In genomic region chr7:102170417-102170970, GRCh38 we compare ENCODE assay signal across 18 cellular contexts.
DNase-seq lines count a peak whose midpoint lies in the region; ATAC-seq, FAIRE-seq and TF ChIP-seq lines count a peak whose summit lies in the region.
"Had no signal": no experiment of that assay in that cellular context is flagged by ENCODE, and none has a peak within 500 bp of the region (broad histone marks: within the 10 kb centered on the region; RNA-seq: fewer than 3 reads in every experiment).

No MANE protein-coding gene starts in this region.

- H3K4me1 ChIP-seq in HEK293 (ENCODE audit: control insufficient read depth, insufficient read depth, low read length) (no peaks in the 10 kb centered on the region), stomach (peaks cover 0 to 22% (median 11%) of the 10 kb centered on the region in 4 donors)
- H3K4me1 ChIP-seq: prostate gland had no signal

- no peak for FAIRE-seq in GM19239 (lab: Jason Lieb, UNC)

- BruUV-seq in MCF 10A (replicated peaks; lab: Mats Ljungman, UMichigan), result no TSS peak

- H3K9me3 Mint-ChIP-seq in MCF 10A (ENCODE audit: unreplicated experiment), result no peaks in the 10 kb centered on the region

- POLR2A ChIA-PET in HEK293 (lab: Yijun Ruan, JAX) (no interaction called here), MCF 10A (lab: Yijun Ruan, JAX) (interaction anchor here (0.6 to 0.8 kb wide), 2 partner anchors 7 to 29 kb away, joined by 3 to 4 read pairs; no protein-coding TSS in a partner anchor)

- peaks cover 0 to 3% of the 10 kb centered on the region in 2 experiments; a peak in 2 of 3 replicates for H3K36me3 ChIP-seq in HEK293 (ENCODE audit: control insufficient read depth in 2 of 2, insufficient read depth in 1 of 2, low read length in 2 of 2)
- peaks cover 8 to 74% (median 73%) of the 10 kb centered on the region in 4 donors for H3K36me3 ChIP-seq in stomach
- H3K36me3 ChIP-seq: prostate gland had no signal

- no peak for TF ChIP-seq EP300 in stomach (IDR thresholded peaks at IDR 0.05)

- TF ChIP-seq CTCF in HEK293 (tag by site-specific recombination; IDR thresholded peaks at IDR 0.05), result no peak
- no peak for TF ChIP-seq CTCF in cardiac fibroblast (IDR thresholded peaks at IDR 0.05; ENCODE audit: low read depth, low read length)
- TF ChIP-seq CTCF in stomach (IDR thresholded peaks at IDR 0.05), result no peak
- TF ChIP-seq CTCF in MCF 10A (IDR thresholded peaks at IDR 0.05; ENCODE audit: unreplicated experiment), result no peak

- TF ChIP-seq POLR2A in stomach (IDR thresholded peaks at IDR 0.05), result no peak

- H3K27me3 Mint-ChIP-seq in MCF 10A (ENCODE audit: insufficient read depth, unreplicated experiment), result no peaks in the 10 kb centered on the region

- CTCF ChIA-PET in HEK293 (lab: Yijun Ruan, JAX) (no interaction called here), MCF 10A (lab: Yijun Ruan, JAX) (no interaction called here)

- H3K4me3 ChIP-seq in HEK293 (ENCODE audit: low read depth, low read length) (no peak overlapping the region), cardiac fibroblast (replicated peaks in 1 of 2; ENCODE audit: low read depth in 2 of 2, low read length in 2 of 2) (peak overlapping the region in 1 of 2 donors; percentile 11), stomach (no peak overlapping the region)
- H3K4me3 ChIP-seq: BLaER1, prostate gland had no signal

- ATAC-seq in sciatic nerve, result peak; percentile 72
- ATAC-seq: Panc1 had no signal

- H3K9me3 ChIP-seq in HEK293 (ENCODE audit: control insufficient read depth, insufficient read depth, low read depth, low read length), result no peaks in the 10 kb centered on the region
- no peaks in the 10 kb centered on the region for H3K9me3 ChIP-seq in stomach
- H3K9me3 ChIP-seq: BLaER1, prostate gland had no signal

- H3K36me3 Mint-ChIP-seq in MCF 10A (ENCODE audit: insufficient read depth, unreplicated experiment), result peaks cover 36% of the 10 kb centered on the region

- no peak overlapping the region for H3K27ac Mint-ChIP-seq in MCF 10A (ENCODE audit: low read depth, unreplicated experiment)

- intact Hi-C loops in sciatic nerve (cut with DNase I) (no loop called here), stomach (cut with DNase I; ENCODE audit: low total_unique reads) (no loop called here), MCF 10A (cut with micrococcal nuclease) (no loop called here)

- H3K27ac ChIP-seq in HEK293 (ENCODE audit: extremely low read depth, low read depth, low read length) (no peak overlapping the region), stomach (peak overlapping the region in 2 of 5 donors; percentile 25 to 34)
- H3K27ac ChIP-seq: BLaER1 had no signal

- no peaks in the 10 kb centered on the region for H3K27me3 ChIP-seq in stomach
- H3K27me3 ChIP-seq: BLaER1 had no signal

- WGBS in stomach, 5 donors, result 83 to 87% (median 84%) methylated on average over 22 of the region's 22 CpGs

- no peak overlapping the region for H3K4me3 Mint-ChIP-seq in MCF 10A (ENCODE audit: unreplicated experiment)

- DNase-seq in cardiac fibroblast (ENCODE audit: low read depth in 2 of 2) (peak; percentile 41 to 58), hepatic stellate cell (ENCODE audit: low spot score) (peak; percentile 70), sciatic nerve (ENCODE audit: low spot score) (no peak), OCI-M1 (lab: John Stamatoyannopoulos, UW) (no peak), stomach (no peak), GM19239 (ENCODE audit: insufficient read length, low spot score) (no peak), MCF 10A (ENCODE audit: unreplicated experiment) (no peak)
- DNase-seq: activated CD4-positive, alpha-beta T cell treated with anti-CD3 and anti-CD28 coated beads, Interleukin-2, amount 50 U/mL, for 1 hour; activated T-cell treated with anti-CD3 and anti-CD28 coated beads, Interleukin-2, amount 50 U/mL, for 48 hours; amniotic stem cell; effector memory CD4-positive, alpha-beta T cell; mammary epithelial cell; NCI-H2107; stimulated activated naive CD4-positive, alpha-beta T cell had no signal

- H3K4me1 Mint-ChIP-seq in MCF 10A (ENCODE audit: insufficient read depth, unreplicated experiment), result no peaks in the 10 kb centered on the region

TF ChIP-seq in HEK293, 187 proteins besides CTCF, POLR2A, EP300 and RAD21:
- TF ChIP-seq TCF7L2 (IDR thresholded peaks at IDR 0.05; ENCODE audit: borderline replicate concordance, low read depth, low read length) (no peak), ZNF16 (tag by site-specific recombination; IDR thresholded peaks at IDR 0.05; ENCODE audit: low read depth) (no peak), ZFHX2 (tag by site-specific recombination; conservative IDR thresholded peaks at IDR 0.05) (peak; percentile 63), EGR2 (tag by site-specific recombination; IDR thresholded peaks at IDR 0.05; ENCODE audit: low read depth) (peak; percentile 54), ZNF341 (tag by site-specific recombination; IDR thresholded peaks at IDR 0.05; ENCODE audit: low read depth) (peak; percentile 55), ZNF521 (tag by site-specific recombination; IDR thresholded peaks at IDR 0.05) (no peak), ZBTB6 (tag by site-specific recombination; IDR thresholded peaks at IDR 0.05) (peak; percentile 30; the same call in 1 of the 2 replicates), SP3 (tag by site-specific recombination; IDR thresholded peaks at IDR 0.05) (no peak)

Comparison
In these comparisons a context has a peak if more than half of its experiments do, and no peak if none do; other contexts are left out.
1. DNase-seq: peak in cardiac fibroblast (2 of 2) and hepatic stellate cell (single experiment); none in sciatic nerve (single experiment), OCI-M1 (single experiment), stomach (single experiment), GM19239 (single experiment) and MCF 10A (single experiment).